In genomic region chrX:143635915-143636314, GRCh38 we compare ENCODE assay signal across 12 cellular contexts. TPM values are rescaled to one million over a fixed set of nuclear protein-coding genes. Genes with fewer than 3 reads are reported as not detected.
A peak's percentile ranks its signal among the peaks of the same experiment; 100 is the strongest.
DNase-seq lines count a peak whose midpoint lies in the region; ATAC-seq and TF ChIP-seq lines count a peak whose summit lies in the region.
"Had no signal": no experiment of that assay in that cellular context is flagged by ENCODE, and none has a peak within 500 bp of the region (broad histone marks: within the 10 kb centered on the region; RNA-seq: fewer than 3 reads in every experiment).

A gene with protein sequence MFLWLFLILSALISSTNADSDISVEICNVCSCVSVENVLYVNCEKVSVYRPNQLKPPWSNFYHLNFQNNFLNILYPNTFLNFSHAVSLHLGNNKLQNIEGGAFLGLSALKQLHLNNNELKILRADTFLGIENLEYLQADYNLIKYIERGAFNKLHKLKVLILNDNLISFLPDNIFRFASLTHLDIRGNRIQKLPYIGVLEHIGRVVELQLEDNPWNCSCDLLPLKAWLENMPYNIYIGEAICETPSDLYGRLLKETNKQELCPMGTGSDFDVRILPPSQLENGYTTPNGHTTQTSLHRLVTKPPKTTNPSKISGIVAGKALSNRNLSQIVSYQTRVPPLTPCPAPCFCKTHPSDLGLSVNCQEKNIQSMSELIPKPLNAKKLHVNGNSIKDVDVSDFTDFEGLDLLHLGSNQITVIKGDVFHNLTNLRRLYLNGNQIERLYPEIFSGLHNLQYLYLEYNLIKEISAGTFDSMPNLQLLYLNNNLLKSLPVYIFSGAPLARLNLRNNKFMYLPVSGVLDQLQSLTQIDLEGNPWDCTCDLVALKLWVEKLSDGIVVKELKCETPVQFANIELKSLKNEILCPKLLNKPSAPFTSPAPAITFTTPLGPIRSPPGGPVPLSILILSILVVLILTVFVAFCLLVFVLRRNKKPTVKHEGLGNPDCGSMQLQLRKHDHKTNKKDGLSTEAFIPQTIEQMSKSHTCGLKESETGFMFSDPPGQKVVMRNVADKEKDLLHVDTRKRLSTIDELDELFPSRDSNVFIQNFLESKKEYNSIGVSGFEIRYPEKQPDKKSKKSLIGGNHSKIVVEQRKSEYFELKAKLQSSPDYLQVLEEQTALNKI (minus strand): TSS chrX:143636101. CDS start chrX:143631108, 4,993 bp downstream.

- POLR2A ChIA-PET in activated CD4-positive, alpha-beta T cell treated with anti-CD3 and anti-CD28 coated beads, Interleukin-2, amount 10 ng/mL, durations not matched to agents 7 days and 5 days (lab: Charles Lee) = no interaction called here

- H3K27me3 ChIP-seq in H7 (ENCODE audit: control insufficient read depth, insufficient read depth, low read length) = peaks cover 14% of the 10 kb centered on the region

- H3K4me3 ChIP-seq in H7 (ENCODE audit: insufficient read depth, low read depth, low read length) (peak within 1 kb of the TSS; percentile 72), astrocyte of the cerebellum (ENCODE audit: low read depth, low read length) (peak within 1 kb of the TSS; percentile 18), retinal pigment epithelial cell (ENCODE audit: low read length) (peak within 1 kb of the TSS; percentile 42)

- CTCF ChIA-PET in activated CD4-positive, alpha-beta T cell treated with anti-CD3 and anti-CD28 coated beads, Interleukin-2, amount 10 ng/mL, durations not matched to agents 7 days and 5 days (lab: Charles Lee) = no interaction called here
- CTCF ChIA-PET in activated naive CD4-positive, alpha-beta T cell treated with anti-CD3 and anti-CD28 coated beads for 36 hours (lab: Charles Lee) = no interaction called here

- peaks cover 2% of the 10 kb centered on the region for H3K4me1 Mint-ChIP-seq in activated CD4-positive, alpha-beta T cell treated with anti-CD3 and anti-CD28 coated beads, Interleukin-2, amount 10 ng/mL, durations not matched to agents 7 days and 5 days
- H3K4me1 Mint-ChIP-seq in activated naive CD4-positive, alpha-beta T cell treated with anti-CD3 and anti-CD28 coated beads for 36 hours (ENCODE audit: low read depth) = peaks cover 2% of the 10 kb centered on the region
- H3K4me1 Mint-ChIP-seq: activated CD4-positive, alpha-beta T cell treated with anti-CD3 and anti-CD28 coated beads for 36 hours; IgD-negative memory B cell had no signal

- no peaks in the 10 kb centered on the region for H3K36me3 Mint-ChIP-seq in activated CD4-positive, alpha-beta T cell treated with anti-CD3 and anti-CD28 coated beads, Interleukin-2, amount 10 ng/mL, durations not matched to agents 7 days and 5 days (ENCODE audit: low read depth)
- H3K36me3 Mint-ChIP-seq in activated naive CD4-positive, alpha-beta T cell treated with anti-CD3 and anti-CD28 coated beads for 36 hours (ENCODE audit: low read depth) = peaks cover 3% of the 10 kb centered on the region
- H3K36me3 Mint-ChIP-seq: IgD-negative memory B cell had no signal

- no peak within 1 kb of the TSS for H3K4me3 Mint-ChIP-seq in activated CD4-positive, alpha-beta T cell treated with anti-CD3 and anti-CD28 coated beads, Interleukin-2, amount 10 ng/mL, durations not matched to agents 7 days and 5 days
- no peak within 1 kb of the TSS for H3K4me3 Mint-ChIP-seq in activated naive CD4-positive, alpha-beta T cell treated with anti-CD3 and anti-CD28 coated beads for 36 hours
- H3K4me3 Mint-ChIP-seq: activated CD4-positive, alpha-beta T cell treated with anti-CD3 and anti-CD28 coated beads for 36 hours; CD4-positive, alpha-beta T cell; IgD-negative memory B cell had no signal

- intact Hi-C loops in activated naive CD4-positive, alpha-beta T cell treated with anti-CD3 and anti-CD28 coated beads for 36 hours (cut with micrococcal nuclease) = no loop called here

- H3K27ac Mint-ChIP-seq in activated CD4-positive, alpha-beta T cell treated with anti-CD3 and anti-CD28 coated beads, Interleukin-2, amount 10 ng/mL, durations not matched to agents 7 days and 5 days = no peak within 1 kb of the TSS
- no peak within 1 kb of the TSS for H3K27ac Mint-ChIP-seq in activated naive CD4-positive, alpha-beta T cell treated with anti-CD3 and anti-CD28 coated beads for 36 hours
- H3K27ac Mint-ChIP-seq: activated CD4-positive, alpha-beta T cell treated with anti-CD3 and anti-CD28 coated beads for 36 hours; CD4-positive, alpha-beta T cell; IgD-negative memory B cell had no signal

- ATAC-seq in HG03565 (IDR thresholded peaks at IDR 0.05; ENCODE audit: unreplicated experiment) = no peak
- ATAC-seq: activated CD4-positive, alpha-beta T cell treated with anti-CD3 and anti-CD28 coated beads for 36 hours; Panc1 had no signal

- H3K9me3 Mint-ChIP-seq in activated CD4-positive, alpha-beta T cell treated with anti-CD3 and anti-CD28 coated beads, Interleukin-2, amount 10 ng/mL, durations not matched to agents 7 days and 5 days = no peaks in the 10 kb centered on the region
- no peaks in the 10 kb centered on the region for H3K9me3 Mint-ChIP-seq in activated naive CD4-positive, alpha-beta T cell treated with anti-CD3 and anti-CD28 coated beads for 36 hours
- H3K9me3 Mint-ChIP-seq: CD4-positive, alpha-beta T cell had no signal

- peak; percentile 51 for DNase-seq in H7
- DNase-seq in astrocyte of the cerebellum (ENCODE audit: low read depth) = no peak
- peak; percentile 55 for DNase-seq in iPS-NIHi11 (ENCODE audit: low spot score)
- DNase-seq in retinal pigment epithelial cell (ENCODE audit: low read depth) = no peak
- no peak for DNase-seq in NCI-H510A treated with DMSO at 0.1 percent for 48 hours (lab: John Stamatoyannopoulos, UW)
- DNase-seq in activated CD4-positive, alpha-beta T cell treated with anti-CD3 and anti-CD28 coated beads, Interleukin-2, amount 10 ng/mL, durations not matched to agents 7 days and 5 days = no peak
- DNase-seq in activated naive CD4-positive, alpha-beta T cell treated with anti-CD3 and anti-CD28 coated beads for 36 hours = no peak
- DNase-seq: activated CD4-positive, alpha-beta T cell treated with anti-CD3 and anti-CD28 coated beads for 36 hours; CD4-positive, alpha-beta T cell had no signal

- in situ Hi-C loops in astrocyte of the cerebellum (cut with HindIII; ENCODE audit: low sequenced_read_pairs) = no loop called here

- no peaks in the 10 kb centered on the region for H3K36me3 ChIP-seq in H7 (replicated peaks; ENCODE audit: control insufficient read depth, insufficient read depth, low read length)

- TF ChIP-seq CTCF in astrocyte of the cerebellum (IDR thresholded peaks at IDR 0.05; ENCODE audit: low read depth, low read length, missing control alignments) (no peak), retinal pigment epithelial cell (conservative IDR thresholded peaks at IDR 0.05; ENCODE audit: low read depth, low read length) (no peak)

- H3K27me3 Mint-ChIP-seq in activated CD4-positive, alpha-beta T cell treated with anti-CD3 and anti-CD28 coated beads, Interleukin-2, amount 10 ng/mL, durations not matched to agents 7 days and 5 days = peaks cover 15% of the 10 kb centered on the region
- H3K27me3 Mint-ChIP-seq in activated naive CD4-positive, alpha-beta T cell treated with anti-CD3 and anti-CD28 coated beads for 36 hours (ENCODE audit: low read depth) = peaks cover 28% of the 10 kb centered on the region

RNA-seq across cellular contexts. Expression of the gene that starts here (rescaled TPM):
- total RNA-seq in H7 (2014; rRNA removed; shearing (Covaris generic)) = 9.9 and 12.7 TPM in 2 replicates
- total RNA-seq in activated CD4-positive, alpha-beta T cell treated with anti-CD3 and anti-CD28 coated beads, Interleukin-2, amount 10 ng/mL, durations not matched to agents 7 days and 5 days = not detected
- total RNA-seq in activated naive CD4-positive, alpha-beta T cell treated with anti-CD3 and anti-CD28 coated beads for 36 hours = not detected
- total RNA-seq: activated CD4-positive, alpha-beta T cell treated with anti-CD3 and anti-CD28 coated beads for 36 hours had no signal

Comparison
In these comparisons a context has a peak if more than half of its experiments do, and no peak if none do; other contexts are left out.
1. RNA of the gene that starts here (total RNA-seq): 9.9 to 12.7 TPM in H7; not detected in activated CD4-positive, alpha-beta T cell treated with anti-CD3 and anti-CD28 coated beads, Interleukin-2, amount 10 ng/mL, durations not matched to agents 7 days and 5 days and not detected in activated naive CD4-positive, alpha-beta T cell treated with anti-CD3 and anti-CD28 coated beads for 36 hours; every median in the first group is over 10 times any median in the second.
2. DNase-seq: peak in H7 (single experiment) and iPS-NIHi11 (single experiment); none in astrocyte of the cerebellum (single experiment), retinal pigment epithelial cell (single experiment), NCI-H510A treated with DMSO at 0.1 percent for 48 hours (single experiment), activated CD4-positive, alpha-beta T cell treated with anti-CD3 and anti-CD28 coated beads, Interleukin-2, amount 10 ng/mL, durations not matched to agents 7 days and 5 days (single experiment) and activated naive CD4-positive, alpha-beta T cell treated with anti-CD3 and anti-CD28 coated beads for 36 hours (single experiment).
3. H3K4me3 ChIP-seq: peak in every context shown above with its lines; median percentile 72 in H7; 42 in retinal pigment epithelial cell; 18 in astrocyte of the cerebellum.